11 cellular contexts compared by ENCODE assay signal in the genomic region with DNA sequence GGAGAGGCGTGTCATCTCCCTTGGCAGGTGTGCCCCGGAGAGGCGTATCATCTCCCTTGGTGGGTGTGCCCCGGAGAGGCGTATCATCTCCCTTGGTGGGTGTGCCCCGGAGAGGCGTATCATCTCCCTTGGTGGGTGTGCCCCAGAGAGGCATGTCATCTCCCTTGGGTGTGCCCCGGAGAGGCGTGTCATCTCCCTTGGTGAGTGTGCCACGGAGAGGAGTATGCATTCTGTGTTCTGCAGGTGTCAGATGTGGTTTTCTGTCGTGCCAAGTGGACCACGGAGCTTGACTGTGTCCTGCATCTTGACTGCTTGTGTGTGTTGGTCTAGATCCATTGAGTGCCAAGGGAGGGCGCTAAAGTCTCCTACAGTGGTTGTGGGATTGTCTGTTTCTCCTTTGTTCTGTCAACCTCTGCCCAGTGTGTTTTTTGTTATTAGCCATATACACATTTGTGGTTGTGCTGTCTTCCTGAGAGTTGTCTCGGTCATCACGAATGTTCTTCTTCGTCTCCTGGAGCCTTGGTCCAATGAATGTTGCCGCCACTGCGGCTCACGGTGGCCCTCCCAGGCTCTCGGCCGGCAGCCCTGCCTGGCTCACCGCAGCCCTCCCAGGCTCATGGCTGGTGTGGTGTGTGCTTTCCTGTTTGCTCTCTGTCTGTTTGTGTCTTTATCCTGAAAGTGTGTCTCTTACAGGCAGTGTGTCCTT.
DNase-seq lines count a peak whose midpoint lies in the region; ATAC-seq and TF ChIP-seq lines count a peak whose summit lies in the region.
"Had no signal": no experiment of that assay in that cellular context is flagged by ENCODE, and none has a peak within 500 bp of the region (broad histone marks: within the 10 kb centered on the region; RNA-seq: fewer than 3 reads in every experiment).

No MANE protein-coding gene starts in this region.

- peaks cover 16% of the 10 kb centered on the region for H3K4me1 Mint-ChIP-seq in activated CD4-positive, alpha-beta T cell treated with anti-CD3 and anti-CD28 coated beads for 36 hours

- H3K4me3 ChIP-seq in PC-3 (ENCODE audit: low read length) (no peak overlapping the region), left ventricle myocardium inferior (no peak overlapping the region), suprapubic skin (no peak overlapping the region)
- H3K4me3 ChIP-seq: A549, heart left ventricle had no signal

- no peak overlapping the region for H3K9ac ChIP-seq in PC-3 (ENCODE audit: low read length)

- no peaks in the 10 kb centered on the region for H4K20me1 ChIP-seq in PC-3 (ENCODE audit: low read length)

- H3K9me2 ChIP-seq in PC-3 (replicated peaks; ENCODE audit: low read length): no peaks in the 10 kb centered on the region

- H3K79me2 ChIP-seq in PC-3 (ENCODE audit: low read length): peaks cover 9% of the 10 kb centered on the region

- DNase-seq in activated CD4-positive, alpha-beta T cell treated with anti-CD3 and anti-CD28 coated beads for 48 hours: peak; percentile 8
- DNase-seq in activated CD4-positive, alpha-beta T cell treated with anti-CD3 and anti-CD28 coated beads for 36 hours: no peak
- DNase-seq in PC-3: peak; percentile 13
- peak; percentile 13 for DNase-seq in left ventricle myocardium inferior
- peak; percentile 64 to 72 for DNase-seq in suprapubic skin (ENCODE audit: low spot score in 2 of 2)
- no peak for DNase-seq in 8988T

- H3K27me3 ChIP-seq in PC-3 (ENCODE audit: low read length): no peaks in the 10 kb centered on the region
- no peaks in the 10 kb centered on the region for H3K27me3 ChIP-seq in left ventricle myocardium inferior (ENCODE audit: low read depth)
- no peaks in the 10 kb centered on the region for H3K27me3 ChIP-seq in suprapubic skin
- H3K27me3 ChIP-seq: heart left ventricle had no signal

- H3K27ac Mint-ChIP-seq in activated CD4-positive, alpha-beta T cell treated with anti-CD3 and anti-CD28 coated beads for 36 hours: no peak overlapping the region
- H3K27ac Mint-ChIP-seq: activated T-helper 17 cell treated with anti-CD3 and anti-CD28 coated beads, Interleukin-2, amount 50 U/mL, for 72 hours had no signal

- H3K9me3 Mint-ChIP-seq in activated CD4-positive, alpha-beta T cell treated with anti-CD3 and anti-CD28 coated beads for 36 hours (ENCODE audit: low read depth): no peaks in the 10 kb centered on the region
- H3K9me3 Mint-ChIP-seq: activated T-helper 17 cell treated with anti-CD3 and anti-CD28 coated beads, Interleukin-2, amount 50 U/mL, for 72 hours had no signal

- ATAC-seq in activated CD4-positive, alpha-beta T cell treated with anti-CD3 and anti-CD28 coated beads for 36 hours: no peak
- ATAC-seq in PC-3 (peak; percentile 44), HG03439 (IDR thresholded peaks at IDR 0.05; ENCODE audit: unreplicated experiment) (no peak), HG03159 (IDR thresholded peaks at IDR 0.05; ENCODE audit: unreplicated experiment) (no peak)
- ATAC-seq: activated T-helper 17 cell treated with anti-CD3 and anti-CD28 coated beads, Interleukin-2, amount 50 U/mL, for 72 hours; heart left ventricle had no signal

- no peaks in the 10 kb centered on the region for H3F3A ChIP-seq in PC-3 (ENCODE audit: low read length, unreplicated experiment)

- intact Hi-C loops in activated CD4-positive, alpha-beta T cell treated with anti-CD3 and anti-CD28 coated beads for 36 hours (cut with DNase I, micrococcal nuclease): loop anchor here in 1 of 2 experiments (10.0 kb wide), 1 partner anchor 410 kb away; no protein-coding TSS in a partner anchor
- intact Hi-C loops in PC-3 (cut with micrococcal nuclease): loop anchor here (1.0 kb wide), 1 partner anchor 94 kb away; no protein-coding TSS in a partner anchor
- intact Hi-C loops in left ventricle myocardium inferior (cut with micrococcal nuclease): no loop called here

- no peak for TF ChIP-seq EP300 in suprapubic skin (IDR thresholded peaks at IDR 0.05)

- no peak overlapping the region for H3K27ac ChIP-seq in PC-3 (ENCODE audit: low read length)
- peak overlapping the region; percentile 28 for H3K27ac ChIP-seq in left ventricle myocardium inferior (replicated peaks)
- no peak overlapping the region for H3K27ac ChIP-seq in suprapubic skin
- H3K27ac ChIP-seq: A549 had no signal

- TF ChIP-seq CTCF in PC-3 (conservative IDR thresholded peaks at IDR 0.05; ENCODE audit: low read depth, low read length) (0 out of 2 replicates have a peak, but pooled peaks have one; percentile 40), left ventricle myocardium inferior (IDR thresholded peaks at IDR 0.05; ENCODE audit: borderline replicate concordance) (no peak), suprapubic skin (IDR thresholded peaks at IDR 0.05) (no peak)

- H3K27me3 Mint-ChIP-seq in activated CD4-positive, alpha-beta T cell treated with anti-CD3 and anti-CD28 coated beads for 36 hours: no peaks in the 10 kb centered on the region
- H3K27me3 Mint-ChIP-seq: activated T-helper 17 cell treated with anti-CD3 and anti-CD28 coated beads, Interleukin-2, amount 50 U/mL, for 72 hours had no signal

- H3K4me3 Mint-ChIP-seq in activated CD4-positive, alpha-beta T cell treated with anti-CD3 and anti-CD28 coated beads for 36 hours: no peak overlapping the region
- H3K4me3 Mint-ChIP-seq: activated T-helper 17 cell treated with anti-CD3 and anti-CD28 coated beads, Interleukin-2, amount 50 U/mL, for 72 hours had no signal

- no peaks in the 10 kb centered on the region for H3K36me3 Mint-ChIP-seq in activated CD4-positive, alpha-beta T cell treated with anti-CD3 and anti-CD28 coated beads for 36 hours (ENCODE audit: low read depth)

- BruUV-seq in PC-3 (replicated peaks; lab: Mats Ljungman, UMichigan): no TSS peak

- 72% methylated on average over 22 of the region's 22 CpGs for whole genome bisulfite sequencing in suprapubic skin

- H3K36me3 ChIP-seq in PC-3 (ENCODE audit: low read depth, low read length): no peaks in the 10 kb centered on the region
- H3K36me3 ChIP-seq in left ventricle myocardium inferior: no peaks in the 10 kb centered on the region
- H3K36me3 ChIP-seq in suprapubic skin: no peaks in the 10 kb centered on the region
- H3K36me3 ChIP-seq: heart left ventricle had no signal

- POLR2A ChIA-PET in activated CD4-positive, alpha-beta T cell treated with anti-CD3 and anti-CD28 coated beads for 36 hours (lab: Charles Lee): no interaction called here
- POLR2A ChIA-PET in PC-3 (lab: Charles Lee; ENCODE audit: unreplicated experiment): no interaction called here

- no peak for TF ChIP-seq POLR2A in suprapubic skin (IDR thresholded peaks at IDR 0.05)

- H3K4me1 ChIP-seq in PC-3 (ENCODE audit: insufficient read depth, low read length) (peaks cover 7% of the 10 kb centered on the region), left ventricle myocardium inferior (peaks cover 88% of the 10 kb centered on the region), suprapubic skin (peaks cover 63% of the 10 kb centered on the region)

- no peak overlapping the region for H3K4me2 ChIP-seq in PC-3 (ENCODE audit: low read length)
- H3K4me2 ChIP-seq: A549 had no signal

- no peak overlapping the region for H2AFZ ChIP-seq in PC-3 (ENCODE audit: low read length)

- CTCF ChIA-PET in activated CD4-positive, alpha-beta T cell treated with anti-CD3 and anti-CD28 coated beads for 36 hours (lab: Charles Lee): interaction anchor here (0.7 to 2.6 kb wide), 2 partner anchors 154 to 175 kb away, joined by 4 to 11 read pairs; no protein-coding TSS in a partner anchor
- CTCF ChIA-PET in PC-3 (lab: Charles Lee): interaction anchor here (0.7 kb wide), 1 partner anchor 116 kb away, joined by 3 read pairs; no protein-coding TSS in a partner anchor

- H3K9me3 ChIP-seq in PC-3 (ENCODE audit: low read length): no peaks in the 10 kb centered on the region
- no peaks in the 10 kb centered on the region for H3K9me3 ChIP-seq in left ventricle myocardium inferior (replicated peaks)
- no peaks in the 10 kb centered on the region for H3K9me3 ChIP-seq in suprapubic skin
- H3K9me3 ChIP-seq: A549, heart left ventricle had no signal

Comparison
In these comparisons a context has a peak if more than half of its experiments do, and no peak if none do; other contexts are left out.
1. DNase-seq: peak in activated CD4-positive, alpha-beta T cell treated with anti-CD3 and anti-CD28 coated beads for 48 hours (single experiment), PC-3 (single experiment), left ventricle myocardium inferior (single experiment) and suprapubic skin (2 of 2); none in activated CD4-positive, alpha-beta T cell treated with anti-CD3 and anti-CD28 coated beads for 36 hours (single experiment) and 8988T (single experiment).